Comparison of ENCODE assay signal across 1 cellular context in genomic region chr1:9659328-9659727, GRCh38.
TF ChIP-seq lines count a peak whose summit lies in the region.

No MANE protein-coding gene starts in this region.

TF ChIP-seq in GM12878, 131 proteins besides CTCF, POLR2A, EP300 and RAD21 (continued from another document):
- TF ChIP-seq ZBTB33 (IDR thresholded peaks at IDR 0.05) (no peak), CREB1 (IDR thresholded peaks at IDR 0.05; ENCODE audit: low read depth) (no peak), ZZZ3 (IDR thresholded peaks at IDR 0.05; ENCODE audit: control insufficient read depth, insufficient read length, low read depth) (no peak), BMI1 (IDR thresholded peaks at IDR 0.05; ENCODE audit: borderline replicate concordance) (no peak), ZBED1 (IDR thresholded peaks at IDR 0.05; ENCODE audit: borderline replicate concordance) (no peak), ZNF217 (IDR thresholded peaks at IDR 0.05) (no peak)
- TF ChIP-seq, protein P1, sequence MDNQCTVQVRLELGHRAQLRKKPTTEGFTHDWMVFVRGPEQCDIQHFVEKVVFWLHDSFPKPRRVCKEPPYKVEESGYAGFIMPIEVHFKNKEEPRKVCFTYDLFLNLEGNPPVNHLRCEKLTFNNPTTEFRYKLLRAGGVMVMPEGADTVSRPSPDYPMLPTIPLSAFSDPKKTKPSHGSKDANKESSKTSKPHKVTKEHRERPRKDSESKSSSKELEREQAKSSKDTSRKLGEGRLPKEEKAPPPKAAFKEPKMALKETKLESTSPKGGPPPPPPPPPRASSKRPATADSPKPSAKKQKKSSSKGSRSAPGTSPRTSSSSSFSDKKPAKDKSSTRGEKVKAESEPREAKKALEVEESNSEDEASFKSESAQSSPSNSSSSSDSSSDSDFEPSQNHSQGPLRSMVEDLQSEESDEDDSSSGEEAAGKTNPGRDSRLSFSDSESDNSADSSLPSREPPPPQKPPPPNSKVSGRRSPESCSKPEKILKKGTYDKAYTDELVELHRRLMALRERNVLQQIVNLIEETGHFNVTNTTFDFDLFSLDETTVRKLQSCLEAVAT (IDR thresholded peaks at IDR 0.05): no peak
- TF ChIP-seq, protein P2, sequence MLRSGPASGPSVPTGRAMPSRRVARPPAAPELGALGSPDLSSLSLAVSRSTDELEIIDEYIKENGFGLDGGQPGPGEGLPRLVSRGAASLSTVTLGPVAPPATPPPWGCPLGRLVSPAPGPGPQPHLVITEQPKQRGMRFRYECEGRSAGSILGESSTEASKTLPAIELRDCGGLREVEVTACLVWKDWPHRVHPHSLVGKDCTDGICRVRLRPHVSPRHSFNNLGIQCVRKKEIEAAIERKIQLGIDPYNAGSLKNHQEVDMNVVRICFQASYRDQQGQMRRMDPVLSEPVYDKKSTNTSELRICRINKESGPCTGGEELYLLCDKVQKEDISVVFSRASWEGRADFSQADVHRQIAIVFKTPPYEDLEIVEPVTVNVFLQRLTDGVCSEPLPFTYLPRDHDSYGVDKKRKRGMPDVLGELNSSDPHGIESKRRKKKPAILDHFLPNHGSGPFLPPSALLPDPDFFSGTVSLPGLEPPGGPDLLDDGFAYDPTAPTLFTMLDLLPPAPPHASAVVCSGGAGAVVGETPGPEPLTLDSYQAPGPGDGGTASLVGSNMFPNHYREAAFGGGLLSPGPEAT (IDR thresholded peaks at IDR 0.05; ENCODE audit: low read depth): no peak
